Comparison of ENCODE assay signal across 7 cellular contexts in the genomic region with DNA sequence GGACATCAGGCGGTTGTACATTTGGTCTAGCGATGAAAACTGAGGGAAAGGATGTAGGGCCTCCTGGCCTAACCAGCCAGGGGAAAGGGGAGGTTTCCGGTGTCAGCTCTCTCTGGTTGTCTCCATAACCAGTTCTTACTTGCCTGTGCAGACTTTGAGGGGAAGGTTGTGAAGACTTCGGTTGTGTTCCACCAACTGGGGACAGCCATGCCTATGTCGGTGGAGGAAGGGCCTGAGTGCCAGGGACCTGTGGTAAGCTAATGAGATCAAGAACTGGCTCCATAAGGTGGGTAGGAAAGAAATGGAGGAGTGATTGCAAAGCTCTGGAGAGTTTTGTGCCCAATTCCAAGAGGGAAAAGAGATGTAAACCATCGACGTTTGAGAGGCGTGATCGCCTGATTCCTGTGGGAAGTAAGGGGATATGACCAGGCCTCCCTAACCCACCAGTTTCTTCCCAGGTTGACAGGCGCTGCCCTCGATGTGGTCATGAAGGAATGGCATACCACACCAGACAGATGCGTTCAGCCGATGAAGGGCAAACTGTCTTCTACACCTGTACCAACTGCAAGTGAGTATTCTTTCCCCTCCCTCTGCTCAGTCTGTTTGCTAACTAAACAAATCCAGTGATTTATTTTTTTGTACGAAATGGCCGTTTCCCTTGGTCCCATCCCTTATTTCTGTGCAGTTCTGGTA. TPM values are rescaled to one million over a fixed set of nuclear protein-coding genes. Genes with fewer than 3 reads are reported as not detected.
A peak's percentile ranks its signal among the peaks of the same experiment; 100 is the strongest.
DNase-seq lines count a peak whose midpoint lies in the region; ATAC-seq and TF ChIP-seq lines count a peak whose summit lies in the region.

No MANE protein-coding gene starts in this region.

- H3K27ac ChIP-seq in adrenal gland (peak overlapping the region; percentile 79 to 92 (median 90)), iPS DF 6.9 (ENCODE audit: low read length) (no peak overlapping the region)

- H3K4me1 ChIP-seq in adrenal gland (replicated peaks in 1 of 2) (peaks cover 13 to 41% of the 10 kb centered on the region in 2 donors), iPS DF 6.9 (ENCODE audit: control insufficient read depth, insufficient read depth, low read length) (no peaks in the 10 kb centered on the region)

- no peaks in the 10 kb centered on the region for H3K27me3 ChIP-seq in adrenal gland
- no peaks in the 10 kb centered on the region for H3K27me3 ChIP-seq in iPS DF 6.9 (ENCODE audit: control insufficient read depth, insufficient read depth, low read length)

- intact Hi-C loops in adrenal gland (cut with DNase I) = no loop called here

- peak; percentile 30 for DNase-seq in GM03348 (ENCODE audit: low spot score)
- DNase-seq in NCI-H146 (lab: John Stamatoyannopoulos, UW) = peak; percentile 50
- DNase-seq in adrenal gland = peak in 4 of 7 donors; percentile 20 to 31 (median 26)
- no peak for DNase-seq in iPS DF 6.9 (ENCODE audit: low read depth, low spot score)
- DNase-seq in skeletal muscle cell (ENCODE audit: low read depth) = no peak
- no peak for DNase-seq in cerebellum (ENCODE audit: low spot score)

- H3K9me3 ChIP-seq in adrenal gland (replicated peaks in 1 of 3) = no peaks in the 10 kb centered on the region
- no peaks in the 10 kb centered on the region for H3K9me3 ChIP-seq in iPS DF 6.9 (ENCODE audit: control insufficient read depth, insufficient read depth, low read length)

- H3K36me3 ChIP-seq in adrenal gland (replicated peaks in 1 of 2) = peaks cover 0 to 9% of the 10 kb centered on the region in 2 donors
- H3K36me3 ChIP-seq in iPS DF 6.9 (ENCODE audit: control insufficient read depth, insufficient read depth, low read length) = no peaks in the 10 kb centered on the region

- WGBS in adrenal gland, 4 donors = 51 to 60% (median 58%) methylated on average over 15 of the region's 15 CpGs
- no CpG with 5 or more reads among the region's 15 CpGs for WGBS in iPS DF 6.9 (ENCODE audit: insufficient coverage, insufficient read length)

- peak; percentile 27 for ATAC-seq in GM21723 (IDR thresholded peaks at IDR 0.05; ENCODE audit: unreplicated experiment)

- no peak for TF ChIP-seq POLR2A in adrenal gland (IDR thresholded peaks at IDR 0.05)

- H3K4me3 ChIP-seq in adrenal gland (peak overlapping the region; percentile 18 to 97 (median 90)), iPS DF 6.9 (ENCODE audit: low read length) (peak overlapping the region; percentile 54), skeletal muscle cell (ENCODE audit: low read depth, low read length) (peak overlapping the region; percentile 98)

- TF ChIP-seq CTCF in adrenal gland (IDR thresholded peaks at IDR 0.05) = no peak

RNA-seq across cellular contexts. Expression of gene POLR1H, which starts 0.8 kb away (rescaled TPM):
- 10 to 100 TPM in 7 of 8 donors, 1 to 10 TPM in 1; 6.8 to 75.1 (median 32.4) TPM for total RNA-seq in adrenal gland
- polyA plus RNA-seq in adrenal gland = 10 to 100 TPM; 24.7 to 53.8 (median 29.2) TPM
- 13.1 TPM for total RNA-seq in cerebellum

RNA-seq across cellular contexts. Expression of gene PPP1R11, which starts 5.1 kb away (rescaled TPM):
- total RNA-seq in adrenal gland (10 to 100 TPM; 36.8 to 70.7 (median 52.4) TPM), cerebellum (15.2 TPM)
- 10 to 100 TPM; 34.7 to 97.7 (median 43.4) TPM for polyA plus RNA-seq in adrenal gland

RNA-seq across cellular contexts. Expression of gene RNF39, which starts 13.7 kb away (rescaled TPM):
- total RNA-seq in adrenal gland = 1 to 10 TPM in 3 of 8 donors, under 1 TPM in 3, not detected in 2; 0.11 to 1.7 (median 0.96) TPM
- under 1 TPM; 0.17 to 0.51 (median 0.48) TPM for polyA plus RNA-seq in adrenal gland
- 0.18 TPM for total RNA-seq in cerebellum

RNA-seq across cellular contexts. Expression of gene TRIM31, which starts 51.0 kb away (rescaled TPM):
- total RNA-seq in adrenal gland = under 1 TPM in 2 of 8 donors, not detected in 6; 0.19 TPM
- under 1 TPM in 2 of 3 donors, not detected in 1; 0.13 to 0.80 TPM for polyA plus RNA-seq in adrenal gland
- total RNA-seq in cerebellum = not detected

Comparison
In these comparisons a context has a peak if more than half of its experiments do, and no peak if none do; other contexts are left out.
1. DNase-seq: peak in GM03348 (single experiment), NCI-H146 (single experiment) and adrenal gland (4 of 7); none in iPS DF 6.9 (single experiment), skeletal muscle cell (single experiment) and cerebellum (single experiment).
2. Peak in every context shown above with its lines, with median percentiles within 50 percentile points of each other: H3K4me3 ChIP-seq.